ENCODE assay signal across 1 cellular context in genomic region chr3:124752051-124752450, GRCh38.
TF ChIP-seq lines count a peak whose summit lies in the region.

No MANE protein-coding gene starts in this region.

TF ChIP-seq in HepG2, 621 proteins besides CTCF, POLR2A, EP300 and RAD21 (continued from another document):
- TF ChIP-seq SYNCRIP (IDR thresholded peaks at IDR 0.05; ENCODE audit: insufficient read depth, low read depth, low read length) (no peak), CENPT (CRISPR knock-in tag; IDR thresholded peaks at IDR 0.05; ENCODE audit: low read depth) (no peak), GLMP (CRISPR knock-in tag; IDR thresholded peaks at IDR 0.05; ENCODE audit: borderline replicate concordance) (no peak), SIN3A (IDR thresholded peaks at IDR 0.05; ENCODE audit: borderline replicate concordance, low read depth, low read length) (no peak), TBX2 (CRISPR knock-in tag; IDR thresholded peaks at IDR 0.05; ENCODE audit: borderline replicate concordance) (no peak), ZIK1 (CRISPR knock-in tag; IDR thresholded peaks at IDR 0.05; ENCODE audit: borderline replicate concordance, low read depth) (no peak), HOXA7 (CRISPR knock-in tag; IDR thresholded peaks at IDR 0.05) (no peak), MEIS1 (CRISPR knock-in tag; IDR thresholded peaks at IDR 0.05; ENCODE audit: borderline replicate concordance) (no peak), SMAD9 (CRISPR knock-in tag; IDR thresholded peaks at IDR 0.05) (no peak), MED13 (CRISPR knock-in tag; IDR thresholded peaks at IDR 0.05) (no peak)
- TF ChIP-seq, protein P1, sequence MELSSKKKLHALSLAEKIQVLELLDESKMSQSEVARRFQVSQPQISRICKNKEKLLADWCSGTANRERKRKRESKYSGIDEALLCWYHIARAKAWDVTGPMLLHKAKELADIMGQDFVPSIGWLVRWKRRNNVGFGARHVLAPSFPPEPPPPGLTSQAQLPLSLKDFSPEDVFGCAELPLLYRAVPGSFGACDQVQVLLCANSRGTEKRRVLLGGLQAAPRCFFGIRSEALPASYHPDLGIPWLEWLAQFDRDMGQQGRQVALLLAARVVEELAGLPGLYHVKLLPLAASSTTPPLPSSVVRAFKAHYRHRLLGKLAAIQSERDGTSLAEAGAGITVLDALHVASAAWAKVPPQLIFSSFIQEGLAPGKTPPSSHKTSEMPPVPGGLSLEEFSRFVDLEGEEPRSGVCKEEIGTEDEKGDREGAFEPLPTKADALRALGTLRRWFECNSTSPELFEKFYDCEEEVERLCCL (CRISPR knock-in tag; IDR thresholded peaks at IDR 0.05; ENCODE audit: borderline replicate concordance): no peak
- TF ChIP-seq, protein P2, sequence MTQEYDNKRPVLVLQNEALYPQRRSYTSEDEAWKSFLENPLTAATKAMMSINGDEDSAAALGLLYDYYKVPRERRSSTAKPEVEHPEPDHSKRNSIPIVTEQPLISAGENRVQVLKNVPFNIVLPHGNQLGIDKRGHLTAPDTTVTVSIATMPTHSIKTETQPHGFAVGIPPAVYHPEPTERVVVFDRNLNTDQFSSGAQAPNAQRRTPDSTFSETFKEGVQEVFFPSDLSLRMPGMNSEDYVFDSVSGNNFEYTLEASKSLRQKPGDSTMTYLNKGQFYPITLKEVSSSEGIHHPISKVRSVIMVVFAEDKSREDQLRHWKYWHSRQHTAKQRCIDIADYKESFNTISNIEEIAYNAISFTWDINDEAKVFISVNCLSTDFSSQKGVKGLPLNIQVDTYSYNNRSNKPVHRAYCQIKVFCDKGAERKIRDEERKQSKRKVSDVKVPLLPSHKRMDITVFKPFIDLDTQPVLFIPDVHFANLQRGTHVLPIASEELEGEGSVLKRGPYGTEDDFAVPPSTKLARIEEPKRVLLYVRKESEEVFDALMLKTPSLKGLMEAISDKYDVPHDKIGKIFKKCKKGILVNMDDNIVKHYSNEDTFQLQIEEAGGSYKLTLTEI (CRISPR knock-in tag; conservative IDR thresholded peaks at IDR 0.05): no peak
